22 cellular contexts compared by ENCODE assay signal in the genomic region with DNA sequence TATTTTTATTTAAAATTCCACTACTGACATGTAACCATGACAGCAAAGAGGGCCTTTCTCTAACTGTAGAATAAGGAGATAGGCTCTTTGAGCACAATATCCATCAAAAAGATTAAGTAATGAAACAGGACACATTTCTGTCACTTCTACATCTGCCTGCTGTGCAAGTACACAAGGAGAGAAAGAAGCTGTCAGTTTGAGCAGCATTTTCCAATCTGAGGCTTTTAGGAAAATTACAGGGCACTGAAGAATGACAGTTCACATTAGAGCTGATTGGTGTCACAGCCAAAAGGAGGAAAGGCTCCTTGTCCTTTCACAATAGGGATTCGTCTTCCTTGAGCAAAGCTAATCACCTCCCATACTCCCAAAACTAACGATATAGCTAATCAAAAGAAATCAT.
DNase-seq lines count a peak whose midpoint lies in the region; ATAC-seq and TF ChIP-seq lines count a peak whose summit lies in the region.
"Had no signal": no experiment of that assay in that cellular context is flagged by ENCODE, and none has a peak within 500 bp of the region (broad histone marks: within the 10 kb centered on the region; RNA-seq: fewer than 3 reads in every experiment).

No MANE protein-coding gene starts in this region.

- H3K23ac ChIP-seq in neuronal stem cell (ENCODE audit: low read depth, low read length, poor library complexity): no peak overlapping the region

- H3K27ac ChIP-seq in neural cell (ENCODE audit: low read length): peak overlapping the region; percentile 83
- H3K27ac ChIP-seq in neuronal stem cell (replicated peaks; ENCODE audit: low read length): no peak overlapping the region
- H3K27ac ChIP-seq in heart right ventricle: no peak overlapping the region
- H3K27ac ChIP-seq: BLaER1 had no signal

- WGBS in neuronal stem cell (ENCODE audit: extremely low coverage in 2 of 2, insufficient read length in 2 of 2, insufficient replicate concordance in 1 of 2), 2 donors: no CpG with 5 or more reads among the region's 2 CpGs
- whole genome bisulfite sequencing in heart right ventricle, 2 donors: 81 to 84% methylated on average over 2 of the region's 2 CpGs

- no peak overlapping the region for H3K4me2 ChIP-seq in neural cell (ENCODE audit: low read length)
- no peak overlapping the region for H3K4me2 ChIP-seq in neuronal stem cell (ENCODE audit: insufficient read depth, low read length, poor library complexity, severe bottlenecking)
- H3K4me2 ChIP-seq: BLaER1 had no signal

- no peaks in the 10 kb centered on the region for H3K9me2 ChIP-seq in neural cell (ENCODE audit: insufficient read depth, low read length)

- no peaks in the 10 kb centered on the region for H4K20me1 ChIP-seq in neural cell (ENCODE audit: insufficient read depth)
- H4K20me1 ChIP-seq: BLaER1 had no signal

- H2BK15ac ChIP-seq in neuronal stem cell (ENCODE audit: low read length): no peak overlapping the region

- peak overlapping the region; percentile 31 for H3K4me3 ChIP-seq in neural cell (ENCODE audit: low read length)
- no peak overlapping the region for H3K4me3 ChIP-seq in neuronal stem cell (ENCODE audit: low read length in 2 of 2)
- no peak overlapping the region for H3K4me3 ChIP-seq in heart right ventricle
- H3K4me3 ChIP-seq: BLaER1, GM12878 had no signal

- no peak overlapping the region for H3K14ac ChIP-seq in neuronal stem cell (ENCODE audit: low read length)

- no peaks in the 10 kb centered on the region for H3K79me1 ChIP-seq in neuronal stem cell (ENCODE audit: low read depth, low read length)

- H2AFZ ChIP-seq in neural cell (ENCODE audit: low read depth, low read length) (no peak overlapping the region), neuronal stem cell (ENCODE audit: low read length) (no peak overlapping the region)

- H3F3A ChIP-seq in neural cell (ENCODE audit: insufficient read depth, low read length, poor library complexity, severe bottlenecking): peaks cover 9% of the 10 kb centered on the region

- TF ChIP-seq EP300 in neural cell (conservative IDR thresholded peaks at IDR 0.05; ENCODE audit: poor library complexity, severe bottlenecking): peak; percentile 100

- TF ChIP-seq CTCF in neural cell (IDR thresholded peaks at IDR 0.05; ENCODE audit: poor library complexity, severe bottlenecking) (no peak), heart right ventricle (IDR thresholded peaks at IDR 0.05) (no peak)

- no peaks in the 10 kb centered on the region for H3K27me3 ChIP-seq in neural cell (ENCODE audit: insufficient read depth, low read depth, low read length)
- H3K27me3 ChIP-seq in neuronal stem cell (ENCODE audit: control insufficient read depth in 3 of 3, insufficient read depth in 3 of 3, low read depth in 1 of 3, low read length in 3 of 3): no peaks in the 10 kb centered on the region
- no peaks in the 10 kb centered on the region for H3K27me3 ChIP-seq in heart right ventricle
- H3K27me3 ChIP-seq: BE2C, BLaER1 had no signal

- H2BK5ac ChIP-seq in neuronal stem cell (ENCODE audit: low read length): no peak overlapping the region

- H2BK120ac ChIP-seq in neuronal stem cell (ENCODE audit: low read depth, low read length): no peak overlapping the region

- no peak overlapping the region for H2AK5ac ChIP-seq in neuronal stem cell (ENCODE audit: low read depth, low read length)

- no peak overlapping the region for H3K4ac ChIP-seq in neuronal stem cell (ENCODE audit: low read length)

- H4K8ac ChIP-seq in neuronal stem cell (ENCODE audit: low read depth, low read length): no peak overlapping the region

- H3K36me3 ChIP-seq in neural cell (ENCODE audit: insufficient read depth, low read length) (no peaks in the 10 kb centered on the region), neuronal stem cell (replicated peaks in 1 of 2; ENCODE audit: control insufficient read depth in 2 of 2, insufficient read depth in 2 of 2, low read length in 2 of 2) (no peaks in the 10 kb centered on the region), heart right ventricle (no peaks in the 10 kb centered on the region)
- H3K36me3 ChIP-seq: BE2C, BLaER1 had no signal

- DNase-seq in NCI-H69 (lab: John Stamatoyannopoulos, UW) (peak; percentile 14), retina (peak; percentile 82), neuronal stem cell (ENCODE audit: low spot score) (no peak), heart right ventricle (no peak)
- DNase-seq: 8988T; ACHN; BE2C; C1 segment of cervical spinal cord; CD4-positive, alpha-beta memory T cell; CD4-positive, CD25-positive, alpha-beta regulatory T cell; CD8-positive, alpha-beta memory T cell; COR-L47; DMS 273 treated with DMSO at 0.1 percent for 48 hours; DMS153; DMS53; DMS79; DND-41; EL; GDM1 had no signal

- H3K9ac ChIP-seq in neural cell (ENCODE audit: low read length) (peak overlapping the region; percentile 44), neuronal stem cell (ENCODE audit: low read depth, low read length, poor library complexity) (no peak overlapping the region)
- H3K9ac ChIP-seq: BLaER1 had no signal

- intact Hi-C loops in heart right ventricle (cut with DNase I): no loop called here

- H2BK12ac ChIP-seq in neuronal stem cell (ENCODE audit: low read length): no peak overlapping the region

- H3K79me2 ChIP-seq in neural cell (replicated peaks; ENCODE audit: insufficient read depth, low read length): no peaks in the 10 kb centered on the region

- no peaks in the 10 kb centered on the region for H3K9me3 ChIP-seq in neural cell (ENCODE audit: low read length)
- no peaks in the 10 kb centered on the region for H3K9me3 ChIP-seq in neuronal stem cell (replicated peaks in 1 of 2; ENCODE audit: control insufficient read depth in 2 of 2, insufficient read depth in 1 of 2, low read depth in 1 of 2, low read length in 2 of 2)
- H3K9me3 ChIP-seq in heart right ventricle: no peaks in the 10 kb centered on the region
- H3K9me3 ChIP-seq: BE2C, BLaER1 had no signal

- no peak overlapping the region for H4K91ac ChIP-seq in neuronal stem cell (ENCODE audit: low read depth, low read length, poor library complexity)

- no peak for ATAC-seq in heart right ventricle
- ATAC-seq: GM12878 had no signal

- H3K18ac ChIP-seq in neuronal stem cell (ENCODE audit: low read length): no peak overlapping the region

- H3K4me1 ChIP-seq in neuronal stem cell (ENCODE audit: control insufficient read depth in 2 of 2, insufficient read depth in 1 of 2, low read depth in 1 of 2, low read length in 2 of 2) (no peaks in the 10 kb centered on the region), heart right ventricle (no peaks in the 10 kb centered on the region)
- H3K4me1 ChIP-seq: BE2C had no signal

- TF ChIP-seq RAD21 in neural cell (conservative IDR thresholded peaks at IDR 0.05): no peak

TF ChIP-seq in neural cell, 6 proteins besides CTCF, POLR2A, EP300 and RAD21:
- TF ChIP-seq SMC3 (conservative IDR thresholded peaks at IDR 0.05; ENCODE audit: poor library complexity) (no peak), POLR2AphosphoS5 (IDR thresholded peaks at IDR 0.05) (peak; percentile 100), MXI1 (conservative IDR thresholded peaks at IDR 0.05; ENCODE audit: poor library complexity, severe bottlenecking) (no peak), REST (IDR thresholded peaks at IDR 0.05; ENCODE audit: borderline replicate concordance) (peak; percentile 95), EZH2 (IDR thresholded peaks at IDR 0.05; ENCODE audit: borderline replicate concordance, insufficient read depth, low read length, poor library complexity, severe bottlenecking) (no peak), TAF1 (IDR thresholded peaks at IDR 0.05; ENCODE audit: low read depth) (no peak)
TF ChIP-seq in neural cell: peak in this region for 2.

Comparison
In these comparisons a context has a peak if more than half of its experiments do, and no peak if none do; other contexts are left out.
1. DNase-seq: peak in NCI-H69 (single experiment) and retina (single experiment); none in neuronal stem cell (single experiment) and heart right ventricle (0 of 2).